In the genomic region with DNA sequence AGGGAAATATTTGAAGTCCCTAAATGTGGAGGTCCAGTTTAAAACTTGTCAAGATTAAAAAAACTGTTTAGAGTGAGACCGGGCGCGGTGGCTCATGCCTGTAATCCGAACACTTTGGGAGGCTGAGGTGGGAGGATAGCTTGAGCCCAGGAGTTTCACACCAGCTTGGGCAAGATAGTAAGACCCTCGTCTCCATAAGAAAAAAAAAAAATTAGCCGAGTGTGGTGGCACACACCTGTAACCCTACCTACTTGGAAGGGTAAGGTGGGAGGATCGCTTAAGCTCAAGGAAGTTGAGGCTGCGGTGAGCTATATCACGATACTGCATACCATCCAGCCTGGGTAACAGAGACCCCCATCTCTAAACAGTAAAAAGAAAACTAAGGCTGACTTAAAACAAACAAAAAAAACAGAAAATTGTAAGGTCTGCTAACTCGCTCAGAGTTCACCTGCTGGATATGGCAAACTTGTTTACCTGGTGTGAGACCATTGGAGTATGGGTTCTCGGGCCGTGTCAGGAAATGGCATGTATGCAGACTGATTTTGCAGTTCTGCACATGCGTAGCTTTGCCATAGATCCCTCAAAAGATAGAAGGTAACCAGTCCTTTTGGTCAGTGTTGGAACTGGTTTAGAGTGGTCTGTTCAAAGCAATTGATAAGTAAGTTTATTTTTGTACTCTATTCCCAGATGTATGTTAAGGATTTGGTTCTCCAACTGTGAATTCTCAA, we compare ENCODE assay signal across 8 cellular contexts. TPM values are rescaled to one million over a fixed set of nuclear protein-coding genes. Genes with fewer than 3 reads are reported as not detected.
DNase-seq lines count a peak whose midpoint lies in the region; ATAC-seq and TF ChIP-seq lines count a peak whose summit lies in the region.

No MANE protein-coding gene starts in this region.

- H3K27ac Mint-ChIP-seq in T-cell = peak overlapping the region; percentile 85 to 92

- peaks cover 25% of the 10 kb centered on the region for H3K4me1 ChIP-seq in ES-I3 (ENCODE audit: insufficient read depth, low read length)

- H3K4me1 Mint-ChIP-seq in T-cell = peaks cover 63 to 67% (median 63%) of the 10 kb centered on the region in 3 donors

- no peaks in the 10 kb centered on the region for H3K9me3 ChIP-seq in ES-I3 (ENCODE audit: control insufficient read depth, insufficient read depth, low read length)
- no peaks in the 10 kb centered on the region for H3K9me3 ChIP-seq in WERI-Rb-1 (ENCODE audit: severe bottlenecking)

- H3K4me3 ChIP-seq in epithelial cell of esophagus (ENCODE audit: low read length) = peak overlapping the region; percentile 66
- peak overlapping the region; percentile 96 for H3K4me3 ChIP-seq in retinal pigment epithelial cell (ENCODE audit: low read length)
- H3K4me3 ChIP-seq in WERI-Rb-1 (ENCODE audit: low read depth, low read length) = no peak overlapping the region

- no peak for TF ChIP-seq CTCF in epithelial cell of esophagus (IDR thresholded peaks at IDR 0.05; ENCODE audit: insufficient read depth, low read depth, low read length, missing control alignments)
- TF ChIP-seq CTCF in retinal pigment epithelial cell (conservative IDR thresholded peaks at IDR 0.05; ENCODE audit: low read depth, low read length) = no peak
- TF ChIP-seq CTCF in WERI-Rb-1 (IDR thresholded peaks at IDR 0.05; ENCODE audit: low read depth, low read length) = no peak

- H3K36me3 ChIP-seq in ES-I3 (ENCODE audit: insufficient read depth, low read length) (no peaks in the 10 kb centered on the region; the same call in 1 of the 2 replicates), WERI-Rb-1 (peaks cover 52% of the 10 kb centered on the region)

- no peak overlapping the region for H3K27ac ChIP-seq in WERI-Rb-1

- CTCF ChIA-PET in T-cell (lab: Charles Lee) = interaction anchor here in 1 of 2 donors (1.0 to 1.2 kb wide), 2 partner anchors 25 to 45 kb away, joined by 3 to 5 read pairs; partner anchors contain the start of gene POP5

- H3K27me3 ChIP-seq in WERI-Rb-1 (ENCODE audit: insufficient read depth, low read depth, severe bottlenecking) = no peaks in the 10 kb centered on the region

- no peaks in the 10 kb centered on the region for H3K9me3 Mint-ChIP-seq in T-cell

- peak overlapping the region; percentile 91 to 97 (median 96) for H3K4me3 Mint-ChIP-seq in T-cell

- no peaks in the 10 kb centered on the region for H3K27me3 Mint-ChIP-seq in T-cell

- ATAC-seq in T-cell (replicated peaks in 1 of 4) = peak; percentile 32 to 39 (median 37)
- no peak for ATAC-seq in GM21528 (IDR thresholded peaks at IDR 0.05; ENCODE audit: low FRiP score, unreplicated experiment)

- DNase-seq in T-cell (peak in 23 of 34 experiments; percentile 9 to 31 (median 17)), epithelial cell of esophagus (ENCODE audit: low read depth) (no peak), retinal pigment epithelial cell (ENCODE audit: low read depth) (no peak), WERI-Rb-1 (no peak), kidney glomerular epithelial cell (lab: John Stamatoyannopoulos, UW) (no peak), UCSD-AML1 (lab: John Stamatoyannopoulos, UW; ENCODE audit: unreplicated experiment) (no peak)

- peaks cover 6% of the 10 kb centered on the region for H3K36me3 Mint-ChIP-seq in T-cell

- peak overlapping the region; percentile 87; the same call in 1 of the 2 replicates for H3K9ac ChIP-seq in ES-I3 (ENCODE audit: low read depth, low read length)

- POLR2A ChIA-PET in T-cell (lab: Charles Lee) = interaction anchor here in 1 of 2 donors (0.7 to 1.1 kb wide), 2 partner anchors 234 to 274 kb away, joined by 3 read pairs; partner anchors contain the start of gene SIRT4

RNA-seq across cellular contexts. Expression of gene RNF10, which starts 2.1 kb away (rescaled TPM):
- total RNA-seq in T-cell = 100 to 1,000 TPM; 204 to 348 (median 222) TPM

RNA-seq across cellular contexts. Expression of gene COQ5, which starts 7.3 kb away (rescaled TPM):
- total RNA-seq in T-cell = 10 to 100 TPM; 11.3 to 23.4 (median 21.5) TPM

RNA-seq across cellular contexts. Expression of gene DYNLL1, which starts 40.3 kb away (rescaled TPM):
- total RNA-seq in T-cell = 10 to 100 TPM; 47.2 to 90.1 (median 75.5) TPM

RNA-seq across cellular contexts. Expression of gene POP5, which starts 45.0 kb away (rescaled TPM):
- total RNA-seq in T-cell = 10 to 100 TPM; 40.6 to 69.0 (median 63.1) TPM

Comparison
In these comparisons a context has a peak if more than half of its experiments do, and no peak if none do; other contexts are left out.
1. DNase-seq: peak in T-cell (23 of 34); none in epithelial cell of esophagus (single experiment), retinal pigment epithelial cell (single experiment), WERI-Rb-1 (single experiment), kidney glomerular epithelial cell (single experiment) and UCSD-AML1 (single experiment).